In genomic region chr17:76866774-76867577, GRCh38 we compare ENCODE assay signal across 11 cellular contexts. TPM values are rescaled to one million over a fixed set of nuclear protein-coding genes. Genes with fewer than 3 reads are reported as not detected.
A peak's percentile ranks its signal among the peaks of the same experiment; 100 is the strongest.
DNase-seq lines count a peak whose midpoint lies in the region; ATAC-seq and TF ChIP-seq lines count a peak whose summit lies in the region.
"Had no signal": no experiment of that assay in that cellular context is flagged by ENCODE, and none has a peak within 500 bp of the region (broad histone marks: within the 10 kb centered on the region; RNA-seq: fewer than 3 reads in every experiment).

No MANE protein-coding gene starts in this region.

- H3K9me3 Mint-ChIP-seq in CD8-positive, alpha-beta T cell = no peaks in the 10 kb centered on the region
- H3K9me3 Mint-ChIP-seq in mesothelial cell of epicardium = no peaks in the 10 kb centered on the region

- peak overlapping the region; percentile 66 for H2BK5ac ChIP-seq in IMR-90 (ENCODE audit: low read depth, low read length, poor library complexity, severe bottlenecking)

- no peak overlapping the region for H3K4me3 ChIP-seq in CD8-positive, alpha-beta T cell (ENCODE audit: low read depth, low read length)
- no peak overlapping the region for H3K4me3 ChIP-seq in IMR-90 (ENCODE audit: insufficient read depth, low read depth, low read length)
- no peak overlapping the region for H3K4me3 ChIP-seq in brain microvascular endothelial cell (ENCODE audit: low read depth, low read length)
- H3K4me3 ChIP-seq: right lobe of liver had no signal

- H3K14ac ChIP-seq in IMR-90 (replicated peaks; ENCODE audit: low read depth, low read length) = 0 out of 2 replicates have a peak overlapping the region, but pooled peaks have one; percentile 55

- H4K8ac ChIP-seq in IMR-90 (ENCODE audit: low read depth in 2 of 2, low read length in 2 of 2) = peak overlapping the region in 1 of 2 experiments; percentile 72; a peak in 2 of 4 replicates

- H3K36me3 ChIP-seq in CD8-positive, alpha-beta T cell (ENCODE audit: insufficient read depth, low read length) = no peaks in the 10 kb centered on the region
- H3K36me3 ChIP-seq in IMR-90 (ENCODE audit: control insufficient read depth, insufficient read depth, low read length) (no peaks in the 10 kb centered on the region), brain microvascular endothelial cell (replicated peaks) (no peaks in the 10 kb centered on the region)
- H3K36me3 ChIP-seq: right lobe of liver had no signal

- H3K23ac ChIP-seq in IMR-90 (ENCODE audit: low read depth, low read length) = peak overlapping the region; percentile 57; the same call in 1 of the 2 replicates

- no TSS peak for BruUV-seq in IMR-90 (replicated peaks; lab: Mats Ljungman, UMichigan)

- WGBS in IMR-90 (ENCODE audit: extremely low coverage in 2 of 2, insufficient read length in 1 of 2), 2 experiments = 14% methylated on average over 4 of the region's 9 CpGs; no CpG with 5 or more reads in 1 of the 2 experiments

- peak overlapping the region; percentile 73 for H2BK120ac ChIP-seq in IMR-90 (ENCODE audit: low read depth, low read length)

- H2AK9ac ChIP-seq in IMR-90 (replicated peaks; ENCODE audit: low read depth, low read length, poor library complexity) = peak overlapping the region; percentile 79

- CTCF ChIA-PET in CD8-positive, alpha-beta T cell (lab: Charles Lee) = interaction anchor here (0.9 to 10.2 kb wide), 22 partner anchors 11 to 460 kb away, joined by 3 to 186 read pairs (median 4); no protein-coding TSS in a partner anchor
- CTCF ChIA-PET in IMR-90 (lab: Yijun Ruan, JAX) = interaction anchor here (1.2 to 2.3 kb wide), 7 partner anchors 13 to 220 kb away, joined by 4 to 32 read pairs (median 7); no protein-coding TSS in a partner anchor

- no peak for TF ChIP-seq CTCF in CD8-positive, alpha-beta T cell (IDR thresholded peaks at IDR 0.05)
- no peak for TF ChIP-seq CTCF in IMR-90 (conservative IDR thresholded peaks at IDR 0.05; ENCODE audit: low read depth, low read length)
- no peak for TF ChIP-seq CTCF in brain microvascular endothelial cell (IDR thresholded peaks at IDR 0.05; ENCODE audit: low read depth, low read length, missing control alignments)
- TF ChIP-seq CTCF in mesothelial cell of epicardium (IDR thresholded peaks at IDR 0.05; ENCODE audit: unreplicated experiment) = no peak

- H3K36me3 Mint-ChIP-seq in CD8-positive, alpha-beta T cell = no peaks in the 10 kb centered on the region
- H3K36me3 Mint-ChIP-seq in mesothelial cell of epicardium = no peaks in the 10 kb centered on the region

- peaks cover 0 to 7% of the 10 kb centered on the region in 2 experiments; a peak in 1 of 4 replicates for H3K79me1 ChIP-seq in IMR-90 (ENCODE audit: low read depth in 1 of 2, low read length in 2 of 2)

- H2BK15ac ChIP-seq in IMR-90 (ENCODE audit: low read depth, low read length) = no peak overlapping the region; the same call in 2 of the 3 replicates

- peaks cover 14% of the 10 kb centered on the region for H3K9me1 ChIP-seq in IMR-90 (ENCODE audit: insufficient read depth, low read length)

- H3K4me3 Mint-ChIP-seq in CD8-positive, alpha-beta T cell = peak overlapping the region; percentile 13
- peak overlapping the region; percentile 71 for H3K4me3 Mint-ChIP-seq in mesothelial cell of epicardium

- H3K27ac Mint-ChIP-seq in CD8-positive, alpha-beta T cell = no peak overlapping the region
- H3K27ac Mint-ChIP-seq in mesothelial cell of epicardium = no peak overlapping the region

- peaks cover 12% of the 10 kb centered on the region for H3K27me3 ChIP-seq in CD8-positive, alpha-beta T cell (ENCODE audit: insufficient read depth, low read length)
- H3K27me3 ChIP-seq in IMR-90 (ENCODE audit: control insufficient read depth, insufficient read depth, low read length) (peaks cover 20% of the 10 kb centered on the region), brain microvascular endothelial cell (replicated peaks) (peaks cover 16% of the 10 kb centered on the region)

- TF ChIP-seq RAD21 in IMR-90 (IDR thresholded peaks at IDR 0.05; ENCODE audit: low read length) = no peak

- no peak overlapping the region for H2AK5ac ChIP-seq in IMR-90 (ENCODE audit: low read depth, low read length)

- H3K18ac ChIP-seq in IMR-90 (ENCODE audit: low read depth, low read length) = no peak overlapping the region

- no peaks in the 10 kb centered on the region for H3K9me3 ChIP-seq in CD8-positive, alpha-beta T cell (ENCODE audit: low read length)
- no peaks in the 10 kb centered on the region for H3K9me3 ChIP-seq in IMR-90 (ENCODE audit: control insufficient read depth, insufficient read depth, low read length)
- H3K9me3 ChIP-seq: right lobe of liver had no signal

- peak overlapping the region; percentile 64; the same call in 1 of the 2 replicates for H3K4me2 ChIP-seq in IMR-90 (ENCODE audit: low read depth, low read length)

- no peak overlapping the region for H3K9ac ChIP-seq in IMR-90 (ENCODE audit: low read depth, low read length)

- peaks cover 19% of the 10 kb centered on the region for H3K27me3 Mint-ChIP-seq in CD8-positive, alpha-beta T cell (ENCODE audit: low read depth)
- peaks cover 53% of the 10 kb centered on the region for H3K27me3 Mint-ChIP-seq in mesothelial cell of epicardium (ENCODE audit: low read depth)

- H3K27ac ChIP-seq in CD8-positive, alpha-beta T cell (ENCODE audit: low read depth, low read length) = no peak overlapping the region
- H3K27ac ChIP-seq in IMR-90 (ENCODE audit: insufficient read depth, low read length) (no peak overlapping the region; the same call in 1 of the 2 replicates), brain microvascular endothelial cell (no peak overlapping the region)
- H3K27ac ChIP-seq: right lobe of liver had no signal

- intact Hi-C loops in CD8-positive, alpha-beta T cell (cut with DNase I, micrococcal nuclease) = no loop called here
- intact Hi-C loops in IMR-90 (cut with micrococcal nuclease) = loop anchor here (5.0 kb wide), 1 partner anchor 380 kb away; no protein-coding TSS in a partner anchor

- DNase-seq in CD8-positive, alpha-beta T cell = no peak
- DNase-seq in IMR-90 (peak; percentile 60), brain microvascular endothelial cell (peak; percentile 54), mesothelial cell of epicardium (ENCODE audit: low spot score in 2 of 2, unreplicated experiment in 2 of 2) (no peak), OCI-M2 (lab: John Stamatoyannopoulos, UW; ENCODE audit: unreplicated experiment) (no peak), NAMALWA (ENCODE audit: low spot score) (no peak)
- no peak for DNase-seq in activated CD4-positive, alpha-beta T cell treated with anti-CD3 and anti-CD28 coated beads, Interleukin-2, amount 50 U/mL, for 48 hours
- DNase-seq: activated naive CD4-positive, alpha-beta T cell treated with Interleukin-2 at 50 U/mL for 16 hours; KBM-7; right lobe of liver had no signal

- peak overlapping the region; percentile 19; the same call in 1 of the 2 replicates for H2BK20ac ChIP-seq in IMR-90 (ENCODE audit: low read depth, low read length)

- no peak overlapping the region for H3K56ac ChIP-seq in IMR-90 (ENCODE audit: extremely low read depth, insufficient read depth, low read length)

- in situ Hi-C loops in IMR-90 (cut with MboI; ENCODE audit: low sequenced_read_pairs) = loop anchor here (5.0 to 25.0 kb wide), 2 partner anchors 195 to 370 kb away; no protein-coding TSS in a partner anchor
- in situ Hi-C loops in brain microvascular endothelial cell (cut with HindIII; ENCODE audit: low pct_ligation_motif_present, low sequenced_read_pairs) = no loop called here

- H3K4me1 ChIP-seq in CD8-positive, alpha-beta T cell (ENCODE audit: insufficient read depth, low read length) = peaks cover 10% of the 10 kb centered on the region
- peaks cover 16% of the 10 kb centered on the region for H3K4me1 ChIP-seq in IMR-90 (ENCODE audit: control insufficient read depth, insufficient read depth, low read length)
- H3K4me1 ChIP-seq: right lobe of liver had no signal

- peak overlapping the region; percentile 7; the same call in 1 of the 2 replicates for H3K4ac ChIP-seq in IMR-90 (ENCODE audit: low read depth, low read length)

- POLR2A ChIA-PET in CD8-positive, alpha-beta T cell (lab: Charles Lee) = no interaction called here
- POLR2A ChIA-PET in IMR-90 (lab: Charles Lee; ENCODE audit: unreplicated experiment) = no interaction called here

- H3K4me1 Mint-ChIP-seq in CD8-positive, alpha-beta T cell (ENCODE audit: low read depth) = peaks cover 5% of the 10 kb centered on the region
- peaks cover 11% of the 10 kb centered on the region for H3K4me1 Mint-ChIP-seq in mesothelial cell of epicardium

- peak overlapping the region; percentile 93 for H2AFZ ChIP-seq in IMR-90 (replicated peaks; ENCODE audit: low read length, poor library complexity)

- no peak for TF ChIP-seq POLR2A in IMR-90 (IDR thresholded peaks at IDR 0.05; ENCODE audit: low read depth, low read length)

- ATAC-seq in CD8-positive, alpha-beta T cell = no peak
- ATAC-seq in IMR-90 (ENCODE audit: low read depth) = peak; percentile 25
- ATAC-seq in GM19463 (IDR thresholded peaks at IDR 0.05; ENCODE audit: unreplicated experiment) = no peak

- peaks cover 5% of the 10 kb centered on the region for H4K20me1 ChIP-seq in IMR-90 (ENCODE audit: insufficient read depth, low read length)

- dilution Hi-C loops in IMR-90 (cut with HindIII; ENCODE audit: low sequenced_read_pairs, unreplicated experiment) = no loop called here

- H4K5ac ChIP-seq in IMR-90 (ENCODE audit: low read depth, low read length) = no peak overlapping the region

- no peak overlapping the region; the same call in 1 of the 2 replicates for H4K91ac ChIP-seq in IMR-90 (ENCODE audit: insufficient read depth, low read depth, low read length)

TF ChIP-seq in IMR-90, 13 proteins besides CTCF, POLR2A, EP300 and RAD21:
- TF ChIP-seq CHD1 (IDR thresholded peaks at IDR 0.05; ENCODE audit: low read depth, low read length) (no peak), FOS (IDR thresholded peaks at IDR 0.05; ENCODE audit: low read depth, low read length) (peak; percentile 71)

RNA-seq across cellular contexts. Expression of gene MGAT5B, which starts 1.2 kb away (rescaled TPM):
- under 1 TPM; 0.24 to 0.36 TPM for total RNA-seq in CD8-positive, alpha-beta T cell
- total RNA-seq in IMR-90 (2012; rRNA removed) (0.54 and 0.56 TPM in 2 replicates), mesothelial cell of epicardium (0.47 to 1.0 TPM (median 0.78 TPM) in 3 replicates)
- polyA plus RNA-seq in IMR-90 (2012; rRNA removed) = 2.0 and 2.8 TPM in 2 replicates
- polyA plus RNA-seq in IMR-90 (2012; cell fraction: cytosol; rRNA removed) = 1.9 and 2.8 TPM in 2 replicates
- polyA plus RNA-seq in IMR-90 (2012; cell fraction: nucleus; rRNA removed; ENCODE audit: low replicate concordance) = 2.8 and 7.3 TPM in 2 replicates

Comparison
In these comparisons a context has a peak if more than half of its experiments do, and no peak if none do; other contexts are left out.
1. DNase-seq: peak in IMR-90 (single experiment) and brain microvascular endothelial cell (single experiment); none in CD8-positive, alpha-beta T cell (0 of 7), mesothelial cell of epicardium (0 of 2), OCI-M2 (single experiment), activated CD4-positive, alpha-beta T cell treated with anti-CD3 and anti-CD28 coated beads, Interleukin-2, amount 50 U/mL, for 48 hours (0 of 2) and NAMALWA (single experiment).